ENCODE assay signal across 16 cellular contexts in genomic region chr13:111627596-111627995, GRCh38.
DNase-seq lines count a peak whose midpoint lies in the region; ATAC-seq and TF ChIP-seq lines count a peak whose summit lies in the region.
"Had no signal": no experiment of that assay in that cellular context is flagged by ENCODE, and none has a peak within 500 bp of the region (broad histone marks: within the 10 kb centered on the region; RNA-seq: fewer than 3 reads in every experiment).

No MANE protein-coding gene starts in this region.

- in situ Hi-C loops in GM13976 (cut with MboI; ENCODE audit: low sequenced_read_pairs, unreplicated experiment) = no loop called here

- H3K9me3 ChIP-seq in right atrium auricular region (no peaks in the 10 kb centered on the region), left ventricle myocardium inferior (replicated peaks) (no peaks in the 10 kb centered on the region)
- H3K9me3 ChIP-seq: BLaER1, Caco-2, HAP-1 had no signal

- H3K27ac Mint-ChIP-seq in osteocyte (ENCODE audit: unreplicated experiment) = no peak overlapping the region
- H3K27ac Mint-ChIP-seq in type B pancreatic cell = no peak overlapping the region
- H3K27ac Mint-ChIP-seq: B cell; CD8-positive, alpha-beta T cell; GM23338 had no signal

- peaks cover 4% of the 10 kb centered on the region for H3K9me3 Mint-ChIP-seq in osteocyte (ENCODE audit: unreplicated experiment)
- H3K9me3 Mint-ChIP-seq in type B pancreatic cell = no peaks in the 10 kb centered on the region
- H3K9me3 Mint-ChIP-seq: CD8-positive, alpha-beta T cell; GM23338 had no signal

- H3K4me1 ChIP-seq in right atrium auricular region = peaks cover 0 to 18% of the 10 kb centered on the region in 2 donors
- peaks cover 9% of the 10 kb centered on the region for H3K4me1 ChIP-seq in left ventricle myocardium inferior
- H3K4me1 ChIP-seq: Caco-2, HAP-1 had no signal

- intact Hi-C loops in left ventricle myocardium inferior (cut with micrococcal nuclease) = no loop called here

- no peak overlapping the region for H3K27ac ChIP-seq in right atrium auricular region
- no peak overlapping the region for H3K27ac ChIP-seq in left ventricle myocardium inferior (replicated peaks)
- H3K27ac ChIP-seq: 22Rv1, BLaER1 had no signal

- no peaks in the 10 kb centered on the region for H3K36me3 Mint-ChIP-seq in osteocyte (ENCODE audit: unreplicated experiment)
- H3K36me3 Mint-ChIP-seq in type B pancreatic cell = no peaks in the 10 kb centered on the region
- H3K36me3 Mint-ChIP-seq: CD4-positive, CD25-positive, alpha-beta regulatory T cell; CD8-positive, alpha-beta T cell had no signal

- no peak for ATAC-seq in GM19351 (IDR thresholded peaks at IDR 0.05; ENCODE audit: unreplicated experiment)
- ATAC-seq: CD8-positive, alpha-beta T cell; GM23338 had no signal

- DNase-seq in right atrium auricular region (ENCODE audit: low spot score) = peak; percentile 46
- no peak for DNase-seq in left ventricle myocardium inferior
- DNase-seq in osteocyte (ENCODE audit: extremely low spot score, unreplicated experiment) = peak; percentile 51
- peak; percentile 55 for DNase-seq in type B pancreatic cell (ENCODE audit: extremely low spot score, unreplicated experiment)
- DNase-seq in GM13976 (ENCODE audit: low spot score) = no peak
- DNase-seq: Caco-2; CD4-positive, CD25-positive, alpha-beta regulatory T cell; CD8-positive, alpha-beta T cell; DMS153; DND-41 had no signal

- H3K27me3 ChIP-seq in right atrium auricular region (no peaks in the 10 kb centered on the region), left ventricle myocardium inferior (ENCODE audit: low read depth) (peaks cover 27% of the 10 kb centered on the region)
- H3K27me3 ChIP-seq: BLaER1 had no signal

- H3K4me3 ChIP-seq in right atrium auricular region = no peak overlapping the region
- no peak overlapping the region for H3K4me3 ChIP-seq in left ventricle myocardium inferior
- H3K4me3 ChIP-seq: BLaER1, GM23338, HAP-1 had no signal

- H3K4me3 Mint-ChIP-seq in osteocyte (ENCODE audit: unreplicated experiment) (no peak overlapping the region), type B pancreatic cell (no peak overlapping the region)
- H3K4me3 Mint-ChIP-seq: B cell; CD4-positive, CD25-positive, alpha-beta regulatory T cell; CD8-positive, alpha-beta T cell; GM23338 had no signal

- no peaks in the 10 kb centered on the region for H3K27me3 Mint-ChIP-seq in osteocyte (ENCODE audit: unreplicated experiment)
- peaks cover 27% of the 10 kb centered on the region for H3K27me3 Mint-ChIP-seq in type B pancreatic cell
- H3K27me3 Mint-ChIP-seq: B cell; CD4-positive, CD25-positive, alpha-beta regulatory T cell had no signal

- H3K36me3 ChIP-seq in right atrium auricular region (no peaks in the 10 kb centered on the region), left ventricle myocardium inferior (no peaks in the 10 kb centered on the region)
- H3K36me3 ChIP-seq: BLaER1, HAP-1 had no signal

- no peaks in the 10 kb centered on the region for H3K4me1 Mint-ChIP-seq in osteocyte (ENCODE audit: unreplicated experiment)
- H3K4me1 Mint-ChIP-seq in type B pancreatic cell (ENCODE audit: unreplicated experiment) = peaks cover 6% of the 10 kb centered on the region
- H3K4me1 Mint-ChIP-seq: B cell; CD4-positive, CD25-positive, alpha-beta regulatory T cell had no signal

- TF ChIP-seq CTCF in right atrium auricular region (IDR thresholded peaks at IDR 0.05) (no peak), left ventricle myocardium inferior (IDR thresholded peaks at IDR 0.05; ENCODE audit: borderline replicate concordance) (no peak), osteocyte (IDR thresholded peaks at IDR 0.05) (no peak), type B pancreatic cell (conservative IDR thresholded peaks at IDR 0.05) (no peak), GM13976 (IDR thresholded peaks at IDR 0.05; ENCODE audit: borderline replicate concordance, control extremely low read depth, extremely low read depth, insufficient read depth, missing control alignments) (no peak)

Comparison
In these comparisons a context has a peak if more than half of its experiments do, and no peak if none do; other contexts are left out.
1. DNase-seq: peak in right atrium auricular region (single experiment), osteocyte (single experiment) and type B pancreatic cell (single experiment); none in left ventricle myocardium inferior (single experiment) and GM13976 (single experiment).